ENCODE assay signal across 14 cellular contexts in the genomic region with DNA sequence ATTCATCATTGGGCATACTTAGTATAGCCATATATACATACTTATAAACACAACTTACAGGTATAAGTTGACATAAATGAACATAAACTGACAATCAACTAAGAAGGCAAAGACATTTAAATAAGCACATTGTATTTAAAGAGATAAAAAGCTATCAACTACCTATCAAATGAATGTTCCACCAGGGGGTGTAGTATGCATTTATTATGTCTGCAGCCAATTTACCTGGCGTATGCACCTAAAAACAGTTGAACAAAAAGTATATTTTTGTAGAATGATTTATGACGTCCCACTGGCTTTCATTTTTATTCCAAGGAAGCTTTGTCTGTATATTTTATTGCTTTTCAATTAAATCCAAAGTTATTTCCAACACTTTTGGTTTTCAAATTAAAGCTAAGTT.
DNase-seq lines count a peak whose midpoint lies in the region; ATAC-seq, FAIRE-seq and TF ChIP-seq lines count a peak whose summit lies in the region.
"Had no signal": no experiment of that assay in that cellular context is flagged by ENCODE, and none has a peak within 500 bp of the region (broad histone marks: within the 10 kb centered on the region; RNA-seq: fewer than 3 reads in every experiment).

No MANE protein-coding gene starts in this region.

- no peak overlapping the region for H3K4me3 Mint-ChIP-seq in activated naive CD4-positive, alpha-beta T cell treated with anti-CD3 and anti-CD28 coated beads, Interleukin-2, amount 10 ng/mL, durations not matched to agents 7 days and 5 days
- H3K4me3 Mint-ChIP-seq: activated T-cell treated with anti-CD3 and anti-CD28 coated beads, Interleukin-2, amount 50 U/mL, for 72 hours; naive thymus-derived CD8-positive, alpha-beta T cell had no signal

- H4K20me1 ChIP-seq in Karpas-422 (ENCODE audit: insufficient read depth, low read depth, low read length), result no peaks in the 10 kb centered on the region

- H3K79me2 ChIP-seq in Karpas-422 (ENCODE audit: low read length), result no peaks in the 10 kb centered on the region

- no peaks in the 10 kb centered on the region for H3K9me2 ChIP-seq in Karpas-422 (replicated peaks; ENCODE audit: insufficient read depth, low read length)

- peak; percentile 15 for TF ChIP-seq CTCF in kidney (IDR thresholded peaks at IDR 0.05; ENCODE audit: borderline replicate concordance, extremely low read depth, insufficient read depth)

- H3K9ac ChIP-seq in Karpas-422 (ENCODE audit: low read length), result no peak overlapping the region
- H3K9ac ChIP-seq in kidney (ENCODE audit: low read length in 2 of 2), result no peak overlapping the region

- no peaks in the 10 kb centered on the region for H3K4me1 Mint-ChIP-seq in activated naive CD4-positive, alpha-beta T cell treated with anti-CD3 and anti-CD28 coated beads, Interleukin-2, amount 10 ng/mL, durations not matched to agents 7 days and 5 days
- H3K4me1 Mint-ChIP-seq: naive thymus-derived CD8-positive, alpha-beta T cell had no signal

- CTCF ChIA-PET in activated naive CD4-positive, alpha-beta T cell treated with anti-CD3 and anti-CD28 coated beads, Interleukin-2, amount 10 ng/mL, durations not matched to agents 7 days and 5 days (lab: Charles Lee), result interaction anchor here (0.7 to 2.4 kb wide), 10 partner anchors 24 to 429 kb away, joined by 3 to 23 read pairs (median 6); no protein-coding TSS in a partner anchor

- no peak for FAIRE-seq in kidney (lab: Jason Lieb, UNC)
- FAIRE-seq: TTC549 had no signal

- no peaks in the 10 kb centered on the region for H3K9me3 ChIP-seq in Karpas-422 (ENCODE audit: low read length)
- H3K9me3 ChIP-seq in kidney (ENCODE audit: control insufficient read depth in 1 of 2, low read length in 2 of 2), result no peaks in the 10 kb centered on the region
- H3K9me3 ChIP-seq: HAP-1, thoracic aorta had no signal

- no peak overlapping the region for H3K4me2 ChIP-seq in Karpas-422 (ENCODE audit: low read depth, low read length, poor library complexity, severe bottlenecking)

- DNase-seq in DMS114 treated with DMSO at 0.1 percent for 48 hours (lab: John Stamatoyannopoulos, UW; ENCODE audit: unreplicated experiment) (peak; percentile 2), Karpas-422 (peak; percentile 75), astrocyte of the hippocampus (ENCODE audit: low read depth, low spot score) (peak; percentile 32), kidney (no peak), hippocampal formation (lab: John Stamatoyannopoulos, UW) (no peak)
- DNase-seq in activated T-cell treated with anti-CD3 and anti-CD28 coated beads, Interleukin-2, amount 50 U/mL, for 1 hour, result no peak
- DNase-seq in activated naive CD4-positive, alpha-beta T cell treated with anti-CD3 and anti-CD28 coated beads, Interleukin-2, amount 10 ng/mL, durations not matched to agents 7 days and 5 days, result no peak
- DNase-seq: activated T-cell treated with anti-CD3 and anti-CD28 coated beads, Interleukin-2, amount 50 U/mL, for 72 hours; dorsolateral prefrontal cortex; naive thymus-derived CD8-positive, alpha-beta T cell had no signal

- H3K4me1 ChIP-seq in Karpas-422 (ENCODE audit: low read length) (no peaks in the 10 kb centered on the region), kidney (ENCODE audit: control insufficient read depth in 1 of 2, insufficient read depth in 1 of 2, low read depth in 1 of 2, low read length in 2 of 2) (no peaks in the 10 kb centered on the region)
- H3K4me1 ChIP-seq: HAP-1 had no signal

- H3K36me3 Mint-ChIP-seq in activated naive CD4-positive, alpha-beta T cell treated with anti-CD3 and anti-CD28 coated beads, Interleukin-2, amount 10 ng/mL, durations not matched to agents 7 days and 5 days, result no peaks in the 10 kb centered on the region
- H3K36me3 Mint-ChIP-seq: naive thymus-derived CD8-positive, alpha-beta T cell had no signal

- H3K27me3 Mint-ChIP-seq in activated naive CD4-positive, alpha-beta T cell treated with anti-CD3 and anti-CD28 coated beads, Interleukin-2, amount 10 ng/mL, durations not matched to agents 7 days and 5 days, result peaks cover 4% of the 10 kb centered on the region

- H3K36me3 ChIP-seq in Karpas-422 (ENCODE audit: insufficient read depth, low read length) (no peaks in the 10 kb centered on the region), kidney (ENCODE audit: control insufficient read depth in 1 of 2, insufficient read depth in 2 of 2, low read length in 2 of 2) (no peaks in the 10 kb centered on the region)
- H3K36me3 ChIP-seq: HAP-1, thoracic aorta had no signal

- H3K27ac ChIP-seq in Karpas-422 (ENCODE audit: low read length), result no peak overlapping the region
- H3K27ac ChIP-seq in kidney (ENCODE audit: low read depth in 2 of 2, low read length in 2 of 2), result no peak overlapping the region
- H3K27ac ChIP-seq: dorsolateral prefrontal cortex, thoracic aorta had no signal

- no peaks in the 10 kb centered on the region for H3K9me3 Mint-ChIP-seq in activated naive CD4-positive, alpha-beta T cell treated with anti-CD3 and anti-CD28 coated beads, Interleukin-2, amount 10 ng/mL, durations not matched to agents 7 days and 5 days
- H3K9me3 Mint-ChIP-seq: activated T-cell treated with anti-CD3 and anti-CD28 coated beads, Interleukin-2, amount 50 U/mL, for 72 hours had no signal

- H3K4me3 ChIP-seq in Karpas-422 (ENCODE audit: low read length) (no peak overlapping the region), kidney (ENCODE audit: low read length in 2 of 2) (no peak overlapping the region)
- H3K4me3 ChIP-seq: dorsolateral prefrontal cortex, HAP-1, thoracic aorta had no signal

- intact Hi-C loops in kidney (cut with DNase I), result no loop called here

- no peaks in the 10 kb centered on the region for H3K27me3 ChIP-seq in Karpas-422 (ENCODE audit: low read length)
- H3K27me3 ChIP-seq: dorsolateral prefrontal cortex had no signal

- H2AFZ ChIP-seq in Karpas-422 (ENCODE audit: low read length), result no peak overlapping the region

- H3K27ac Mint-ChIP-seq in activated naive CD4-positive, alpha-beta T cell treated with anti-CD3 and anti-CD28 coated beads, Interleukin-2, amount 10 ng/mL, durations not matched to agents 7 days and 5 days, result no peak overlapping the region
- H3K27ac Mint-ChIP-seq: activated T-cell treated with anti-CD3 and anti-CD28 coated beads, Interleukin-2, amount 50 U/mL, for 72 hours; naive thymus-derived CD8-positive, alpha-beta T cell had no signal

- no peak for ATAC-seq in HG03175 (IDR thresholded peaks at IDR 0.05; ENCODE audit: unreplicated experiment)
- ATAC-seq: activated T-cell treated with anti-CD3 and anti-CD28 coated beads, Interleukin-2, amount 50 U/mL, for 72 hours; naive thymus-derived CD8-positive, alpha-beta T cell had no signal

Comparison
In these comparisons a context has a peak if more than half of its experiments do, and no peak if none do; other contexts are left out.
1. DNase-seq: peak in DMS114 treated with DMSO at 0.1 percent for 48 hours (single experiment), Karpas-422 (single experiment) and astrocyte of the hippocampus (single experiment); none in kidney (single experiment), activated T-cell treated with anti-CD3 and anti-CD28 coated beads, Interleukin-2, amount 50 U/mL, for 1 hour (single experiment), hippocampal formation (0 of 2) and activated naive CD4-positive, alpha-beta T cell treated with anti-CD3 and anti-CD28 coated beads, Interleukin-2, amount 10 ng/mL, durations not matched to agents 7 days and 5 days (single experiment).